Comparison of ENCODE assay signal across 24 cellular contexts in the genomic region with DNA sequence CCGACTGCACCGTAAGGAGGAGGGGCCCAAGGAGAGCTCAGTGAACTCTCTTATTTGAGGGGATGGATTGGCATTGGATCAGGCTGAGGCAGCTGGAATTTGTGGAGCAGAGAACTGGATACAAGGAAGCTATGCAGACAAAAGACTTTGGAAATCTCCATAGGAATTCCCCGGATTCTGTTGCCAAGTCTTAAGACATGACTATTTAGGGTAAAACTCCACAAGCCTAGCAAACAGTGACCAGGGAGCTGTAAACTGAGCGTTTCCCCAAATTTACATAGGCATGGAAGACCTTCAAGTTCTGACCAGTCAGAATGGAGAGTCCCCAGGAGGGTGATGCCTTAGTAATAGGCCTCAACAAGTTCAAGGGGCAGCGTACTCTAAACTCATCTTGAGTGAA.
A peak's percentile ranks its signal among the peaks of the same experiment; 100 is the strongest.
DNase-seq lines count a peak whose midpoint lies in the region; ATAC-seq and TF ChIP-seq lines count a peak whose summit lies in the region.
"Had no signal": no experiment of that assay in that cellular context is flagged by ENCODE, and none has a peak within 500 bp of the region (broad histone marks: within the 10 kb centered on the region; RNA-seq: fewer than 3 reads in every experiment).

No MANE protein-coding gene starts in this region.

- no peaks in the 10 kb centered on the region for H4K20me1 ChIP-seq in fibroblast of lung (ENCODE audit: control insufficient read depth, extremely low read depth, insufficient read depth, low read length)
- H4K20me1 ChIP-seq: BLaER1 had no signal

- H3K36me3 ChIP-seq in Panc1 (ENCODE audit: control insufficient read depth, insufficient read depth, low read length): no peaks in the 10 kb centered on the region
- H3K36me3 ChIP-seq in fibroblast of lung (ENCODE audit: control insufficient read depth, insufficient read depth, low read length): no peaks in the 10 kb centered on the region
- no peaks in the 10 kb centered on the region for H3K36me3 ChIP-seq in gastrocnemius medialis
- H3K36me3 ChIP-seq: BLaER1, gastroesophageal sphincter, HAP-1, Peyer's patch, spleen had no signal

- H3K4me3 ChIP-seq in Panc1 (ENCODE audit: low read depth in 2 of 2, low read length in 2 of 2) (no peak overlapping the region), fibroblast of lung (replicated peaks in 1 of 4; ENCODE audit: control extremely low read depth in 1 of 4, insufficient read depth in 1 of 4, low read depth in 3 of 4, low read length in 4 of 4) (no peak overlapping the region), gastrocnemius medialis (no peak overlapping the region)
- H3K4me3 ChIP-seq: BLaER1, gastroesophageal sphincter, HAP-1, Peyer's patch, spleen had no signal

- H2AFZ ChIP-seq in fibroblast of lung (ENCODE audit: low read length): no peak overlapping the region

- TF ChIP-seq CTCF in Panc1 (IDR thresholded peaks at IDR 0.05) (no peak), fibroblast of lung (conservative IDR thresholded peaks at IDR 0.05 in 1 of 2, IDR thresholded peaks at IDR 0.05 in 1 of 2; ENCODE audit: low read depth in 1 of 2, low read length in 2 of 2) (no peak), gastrocnemius medialis (IDR thresholded peaks at IDR 0.05 in 4 of 5, conservative IDR thresholded peaks at IDR 0.05 in 1 of 5) (no peak)

- H3K27me3 ChIP-seq in Panc1 (ENCODE audit: control insufficient read depth, insufficient read depth, low read length): peaks cover 7% of the 10 kb centered on the region
- H3K27me3 ChIP-seq in fibroblast of lung (ENCODE audit: control insufficient read depth, insufficient read depth, low read length): peaks cover 3% of the 10 kb centered on the region
- peaks cover 0 to 3% (median 0%) of the 10 kb centered on the region in 3 donors for H3K27me3 ChIP-seq in gastrocnemius medialis
- H3K27me3 ChIP-seq: BLaER1, Peyer's patch had no signal

- H3K79me2 ChIP-seq in fibroblast of lung (ENCODE audit: control insufficient read depth, insufficient read depth, low read length): no peaks in the 10 kb centered on the region

- DNase-seq in ELF-1 (ENCODE audit: low read depth, low spot score) (peak; percentile 63), Panc1 (ENCODE audit: low read depth, low spot score) (no peak), fibroblast of lung (ENCODE audit: low read depth in 2 of 2) (peak; percentile 7 to 81), kidney tubule cell (ENCODE audit: low spot score) (peak; percentile 88), amniotic stem cell (lab: John Stamatoyannopoulos, UW) (no peak), gastrocnemius medialis (no peak), RPMI8226 (no peak), cerebellar cortex (ENCODE audit: low spot score) (no peak)
- DNase-seq: activated CD8-positive, alpha-beta T cell treated with anti-CD3 and anti-CD28 coated beads, Interleukin-2, amount 10 ng/mL, durations not matched to agents 7 days and 5 days; activated T-cell treated with anti-CD3 and anti-CD28 coated beads for 4 hours; DMS79; Kasumi-1; left cardiac atrium; mesenchymal stem cell; naive thymus-derived CD4-positive, alpha-beta T cell; NCI-H524 treated with DMSO at 0.1 percent for 48 hours; Peyer's patch; spleen; stimulated activated CD4-positive, alpha-beta T cell treated with anti-CD3 and anti-CD28 coated beads, Interleukin-2, amount 100 ng/mL, for 48 hours; T-helper 1 cell had no signal

- H3K4me1 ChIP-seq in Panc1 (ENCODE audit: control insufficient read depth, insufficient read depth, low read length) (no peaks in the 10 kb centered on the region), fibroblast of lung (ENCODE audit: control insufficient read depth, extremely low read depth, insufficient read depth, low read length) (no peaks in the 10 kb centered on the region), gastrocnemius medialis (peaks cover 0 to 11% of the 10 kb centered on the region in 2 donors)
- H3K4me1 ChIP-seq: BLaER1, gastroesophageal sphincter, HAP-1, Peyer's patch, spleen had no signal

- in situ Hi-C loops in Panc1 (cut with HindIII; ENCODE audit: low pct_unique_long_range_greater_than_20kb, low sequenced_read_pairs) (no loop called here), gastrocnemius medialis (cut with MboI; ENCODE audit: low sequenced_read_pairs in 4 of 4) (no loop called here)

- H3K9ac ChIP-seq in fibroblast of lung (ENCODE audit: insufficient read depth, low read length): no peak overlapping the region
- H3K9ac ChIP-seq: BLaER1 had no signal

- no TSS peak for BruUV-seq in Panc1 (replicated peaks; lab: Mats Ljungman, UMichigan)

- peak; percentile 35; the same call in 1 of the 2 replicates for ATAC-seq in Panc1
- no peak for ATAC-seq in gastrocnemius medialis
- ATAC-seq: activated CD8-positive, alpha-beta T cell treated with anti-CD3 and anti-CD28 coated beads, Interleukin-2, amount 10 ng/mL, durations not matched to agents 7 days and 5 days; gastroesophageal sphincter; left cardiac atrium; naive thymus-derived CD4-positive, alpha-beta T cell; stimulated activated effector memory CD8-positive, alpha-beta T cell treated with anti-CD3 and anti-CD28 coated beads, Interleukin-12 subunit alpha, Interleukin-12 subunit beta, amount 100 ng/mL, for 72 hours had no signal

- no peak for TF ChIP-seq POLR2A in gastrocnemius medialis (IDR thresholded peaks at IDR 0.05)

- no peak overlapping the region for H3K27ac ChIP-seq in Panc1 (ENCODE audit: low read length)
- no peak overlapping the region for H3K27ac ChIP-seq in fibroblast of lung (ENCODE audit: insufficient read depth, low read length)
- H3K27ac ChIP-seq in gastrocnemius medialis: no peak overlapping the region
- H3K27ac ChIP-seq: BLaER1, gastroesophageal sphincter, Peyer's patch had no signal

- peaks cover 11% of the 10 kb centered on the region for H3K9me3 ChIP-seq in Panc1 (ENCODE audit: control insufficient read depth, insufficient read depth, low read depth, low read length)
- no peaks in the 10 kb centered on the region for H3K9me3 ChIP-seq in fibroblast of lung (ENCODE audit: control insufficient read depth, insufficient read depth, low read depth, low read length)
- H3K9me3 ChIP-seq in gastrocnemius medialis: peaks cover 0 to 7% (median 0%) of the 10 kb centered on the region in 3 donors
- H3K9me3 ChIP-seq: HAP-1 had no signal

- POLR2A ChIA-PET in Panc1 (lab: Charles Lee): no interaction called here

- CTCF ChIA-PET in Panc1 (lab: Charles Lee): no interaction called here

- H3K4me2 ChIP-seq in fibroblast of lung (ENCODE audit: extremely low read depth, insufficient read depth, low read length): no peak overlapping the region
- H3K4me2 ChIP-seq: BLaER1 had no signal

- intact Hi-C loops in Panc1 (cut with micrococcal nuclease; ENCODE audit: unreplicated experiment) (no loop called here), gastrocnemius medialis (cut with DNase I; ENCODE audit: low total_unique reads) (no loop called here)

Comparison
In these comparisons a context has a peak if more than half of its experiments do, and no peak if none do; other contexts are left out.
1. DNase-seq: peak in ELF-1 (single experiment), fibroblast of lung (2 of 2) and kidney tubule cell (single experiment); none in Panc1 (single experiment), amniotic stem cell (single experiment), gastrocnemius medialis (0 of 2), RPMI8226 (single experiment) and cerebellar cortex (single experiment).